Comparison of ENCODE assay signal across 20 cellular contexts in the genomic region with DNA sequence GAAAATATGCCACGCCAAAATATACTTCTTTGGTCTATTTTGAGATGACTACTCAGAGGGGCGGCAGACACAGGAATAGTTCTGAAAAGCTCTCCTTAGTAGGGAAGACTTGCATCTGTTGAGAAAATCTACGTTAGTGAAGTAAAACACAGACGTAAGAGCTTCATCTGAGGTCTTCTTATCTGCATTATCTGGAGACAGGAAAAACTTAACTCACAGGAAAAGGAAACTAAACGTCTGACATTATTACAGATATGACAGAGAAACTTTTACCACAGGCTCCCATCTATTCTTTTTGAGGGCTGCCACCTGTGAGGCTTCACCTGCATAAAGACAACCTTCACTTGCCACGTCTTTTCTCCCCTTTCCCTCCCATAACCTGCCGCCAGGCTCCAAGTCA.
"Had no signal": no experiment of that assay in that cellular context is flagged by ENCODE, and none has a peak within 500 bp of the region (broad histone marks: within the 10 kb centered on the region; RNA-seq: fewer than 3 reads in every experiment).

No MANE protein-coding gene starts in this region.

- H2AFZ ChIP-seq: parathyroid adenoma had no signal

- H3K9ac ChIP-seq: parathyroid adenoma had no signal

- H3K79me2 ChIP-seq: parathyroid adenoma had no signal

- H3K27ac ChIP-seq: epithelial cell of prostate, lower lobe of right lung, parathyroid adenoma, right lobe of liver, thoracic aorta, tibial nerve, upper lobe of left lung had no signal

- H3K4me1 ChIP-seq: lower lobe of right lung, parathyroid adenoma, right lobe of liver, tibial nerve, upper lobe of left lung had no signal

- H3K36me3 ChIP-seq: lower lobe of right lung, right lobe of liver, thoracic aorta, tibial nerve, upper lobe of left lung had no signal

- ATAC-seq: esophagus mucosa; left ventricle myocardium superior; lower lobe of right lung; natural killer cell treated with Interleukin-12 subunit alpha and Interleukin-12 subunit beta and Interleukin-15 and Interleukin-18, amount 100 ng/mL, for 72 hours; right lobe of liver; stimulated activated naive B cell treated with anti-CD40 and anti-IgM and Interleukin-4, amounts not matched to agents 10 μg/mL and 1 μg/mL and 100 μg/mL, for 72 hours had no signal

- H3K27me3 ChIP-seq: right lobe of liver, tibial nerve, upper lobe of left lung had no signal

- H3K4me3 ChIP-seq: lower lobe of right lung, right lobe of liver, thoracic aorta, tibial nerve, upper lobe of left lung had no signal

- FAIRE-seq: frontal cortex, keratinocyte, small intestine, urothelium cell line had no signal

- DNase-seq: cortex of kidney; head of caudate nucleus; left ventricle myocardium superior; lower lobe of right lung; naive B cell; right lobe of liver; small intestine; stimulated activated CD4-positive, alpha-beta T cell treated with anti-CD3 and anti-CD28 coated beads, Interleukin-15, amount 100 ng/mL, for 24 hours; stimulated activated CD4-positive, alpha-beta T cell treated with anti-CD3 and anti-CD28 coated beads, Interleukin-2, amount 100 ng/mL, for 48 hours; stimulated activated naive B cell treated with anti-CD40 and anti-IgM and Interleukin-4, amounts not matched to agents 10 μg/mL and 1 μg/mL and 100 μg/mL, for 72 hours; upper lobe of left lung had no signal

- H3K9me3 ChIP-seq: lower lobe of right lung, right lobe of liver, thoracic aorta, tibial nerve, upper lobe of left lung had no signal
